Comparison of ENCODE assay signal across 15 cellular contexts in genomic region chr17:40526668-40527067, GRCh38. TPM values are rescaled to one million over a fixed set of nuclear protein-coding genes. Genes with fewer than 3 reads are reported as not detected.
A peak's percentile ranks its signal among the peaks of the same experiment; 100 is the strongest.
DNase-seq lines count a peak whose midpoint lies in the region; ATAC-seq and TF ChIP-seq lines count a peak whose summit lies in the region.
"Had no signal": no experiment of that assay in that cellular context is flagged by ENCODE, and none has a peak within 500 bp of the region (broad histone marks: within the 10 kb centered on the region; RNA-seq: fewer than 3 reads in every experiment).

No MANE protein-coding gene starts in this region.

- peak overlapping the region; percentile 47 for H3K27ac Mint-ChIP-seq in activated naive CD4-positive, alpha-beta T cell treated with anti-CD3 and anti-CD28 coated beads, Interleukin-2, amount 10 ng/mL, durations not matched to agents 7 days and 5 days
- H3K27ac Mint-ChIP-seq: B cell, natural killer cell had no signal

- intact Hi-C loops in left colon (cut with DNase I, micrococcal nuclease) (no loop called here), upper lobe of right lung (cut with DNase I) (no loop called here), prostate gland (cut with DNase I) (no loop called here)

- 62% methylated on average over 5 of the region's 5 CpGs for WGBS in prostate gland

- H3K4me3 Mint-ChIP-seq in activated naive CD4-positive, alpha-beta T cell treated with anti-CD3 and anti-CD28 coated beads, Interleukin-2, amount 10 ng/mL, durations not matched to agents 7 days and 5 days = no peak overlapping the region
- H3K4me3 Mint-ChIP-seq: B cell, natural killer cell had no signal

- no peaks in the 10 kb centered on the region for H3K36me3 ChIP-seq in upper lobe of right lung
- H3K36me3 ChIP-seq in prostate gland = no peaks in the 10 kb centered on the region

- no peaks in the 10 kb centered on the region for H3K27me3 ChIP-seq in upper lobe of right lung
- H3K27me3 ChIP-seq in prostate gland (replicated peaks; ENCODE audit: insufficient read depth) = no peaks in the 10 kb centered on the region

- DNase-seq in activated naive CD4-positive, alpha-beta T cell treated with anti-CD3 and anti-CD28 coated beads, Interleukin-2, amount 10 ng/mL, durations not matched to agents 7 days and 5 days = no peak
- DNase-seq in activated naive CD4-positive, alpha-beta T cell (lab: John Stamatoyannopoulos, UW) = no peak
- DNase-seq in cardiac fibroblast (ENCODE audit: low read depth in 2 of 2) = peak; percentile 38
- DNase-seq in left colon = no peak
- DNase-seq in upper lobe of right lung = peak; percentile 43
- no peak for DNase-seq in stimulated activated CD4-positive, alpha-beta T cell treated with anti-CD3 and anti-CD28 coated beads, Interleukin-4, amount 100 ng/mL, for 24 hours
- DNase-seq in prostate gland (ENCODE audit: low spot score) = no peak
- DNase-seq: KBM-7; natural killer cell; NCI-H1436; NCI-H2227 treated with DMSO at 0.1 percent for 48 hours; stimulated activated naive CD4-positive, alpha-beta T cell treated with Interleukin-2 at 50 U/mL for 16 hours had no signal

- peaks cover 69% of the 10 kb centered on the region for H3K36me3 Mint-ChIP-seq in activated naive CD4-positive, alpha-beta T cell treated with anti-CD3 and anti-CD28 coated beads, Interleukin-2, amount 10 ng/mL, durations not matched to agents 7 days and 5 days

- peaks cover 87% of the 10 kb centered on the region for H3K4me1 Mint-ChIP-seq in activated naive CD4-positive, alpha-beta T cell treated with anti-CD3 and anti-CD28 coated beads, Interleukin-2, amount 10 ng/mL, durations not matched to agents 7 days and 5 days

- CTCF ChIA-PET in activated naive CD4-positive, alpha-beta T cell treated with anti-CD3 and anti-CD28 coated beads, Interleukin-2, amount 10 ng/mL, durations not matched to agents 7 days and 5 days (lab: Charles Lee) = interaction anchor here (5.0 to 9.4 kb wide), 2 partner anchors 8 to 50 kb away, joined by 16 to 79 read pairs; no protein-coding TSS in a partner anchor

- TF ChIP-seq CTCF in cardiac fibroblast (IDR thresholded peaks at IDR 0.05; ENCODE audit: low read depth, low read length) (no peak), upper lobe of right lung (IDR thresholded peaks at IDR 0.05) (no peak), prostate gland (IDR thresholded peaks at IDR 0.05) (no peak)

- H3K4me3 ChIP-seq in cardiac fibroblast (replicated peaks in 1 of 2; ENCODE audit: low read depth in 2 of 2, low read length in 2 of 2) = no peak overlapping the region
- no peak overlapping the region for H3K4me3 ChIP-seq in upper lobe of right lung
- H3K4me3 ChIP-seq in prostate gland = no peak overlapping the region

- no peak for TF ChIP-seq POLR2A in prostate gland (IDR thresholded peaks at IDR 0.05)

- H3K27me3 Mint-ChIP-seq in activated naive CD4-positive, alpha-beta T cell treated with anti-CD3 and anti-CD28 coated beads, Interleukin-2, amount 10 ng/mL, durations not matched to agents 7 days and 5 days = no peaks in the 10 kb centered on the region
- H3K27me3 Mint-ChIP-seq: B cell had no signal

- ATAC-seq in left colon (peak; percentile 54), upper lobe of right lung (no peak), HG03097 (IDR thresholded peaks at IDR 0.05; ENCODE audit: low FRiP score, unreplicated experiment) (no peak)
- ATAC-seq: natural killer cell had no signal

- peaks cover 37% of the 10 kb centered on the region for H3K9me3 Mint-ChIP-seq in activated naive CD4-positive, alpha-beta T cell treated with anti-CD3 and anti-CD28 coated beads, Interleukin-2, amount 10 ng/mL, durations not matched to agents 7 days and 5 days

- no peak overlapping the region for H3K27ac ChIP-seq in upper lobe of right lung
- no peak overlapping the region for H3K27ac ChIP-seq in prostate gland

- H3K9me3 ChIP-seq in upper lobe of right lung (no peaks in the 10 kb centered on the region), prostate gland (no peaks in the 10 kb centered on the region)

- H3K4me1 ChIP-seq in upper lobe of right lung = peaks cover 3% of the 10 kb centered on the region
- H3K4me1 ChIP-seq in prostate gland (replicated peaks) = no peaks in the 10 kb centered on the region

RNA-seq across cellular contexts. Expression of gene TNS4, which starts 25.2 kb away (rescaled TPM):
- total RNA-seq in left colon = 10 to 100 TPM in 1 of 2 donors, 1 to 10 TPM in 1; 2.5 to 10.5 TPM
- total RNA-seq in upper lobe of right lung = 0.78 TPM
- 10 to 100 TPM; 51.3 to 56.1 TPM for total RNA-seq in prostate gland
- total RNA-seq: B cell, H4 had no signal

RNA-seq across cellular contexts. Expression of gene CCR7, which starts 38.6 kb away (rescaled TPM):
- total RNA-seq in left colon (under 1 TPM; 0.31 to 0.95 TPM), upper lobe of right lung (1.1 TPM), prostate gland (under 1 TPM in 1 of 2 donors, not detected in 1; 0.40 TPM)
- total RNA-seq: H4 had no signal

Comparison
In these comparisons a context has a peak if more than half of its experiments do, and no peak if none do; other contexts are left out.
1. DNase-seq: peak in cardiac fibroblast (2 of 2) and upper lobe of right lung (single experiment); none in activated naive CD4-positive, alpha-beta T cell treated with anti-CD3 and anti-CD28 coated beads, Interleukin-2, amount 10 ng/mL, durations not matched to agents 7 days and 5 days (single experiment), activated naive CD4-positive, alpha-beta T cell (0 of 4), left colon (0 of 2), stimulated activated CD4-positive, alpha-beta T cell treated with anti-CD3 and anti-CD28 coated beads, Interleukin-4, amount 100 ng/mL, for 24 hours (single experiment) and prostate gland (single experiment).
2. RNA of gene TNS4, which starts 25.2 kb away (total RNA-seq): 51.3 to 56.1 TPM in prostate gland; 2.5 to 10.5 TPM in left colon and 0.78 TPM in upper lobe of right lung (single experiment); every median in the first group is over 4 times any median in the second.